In the genomic region with DNA sequence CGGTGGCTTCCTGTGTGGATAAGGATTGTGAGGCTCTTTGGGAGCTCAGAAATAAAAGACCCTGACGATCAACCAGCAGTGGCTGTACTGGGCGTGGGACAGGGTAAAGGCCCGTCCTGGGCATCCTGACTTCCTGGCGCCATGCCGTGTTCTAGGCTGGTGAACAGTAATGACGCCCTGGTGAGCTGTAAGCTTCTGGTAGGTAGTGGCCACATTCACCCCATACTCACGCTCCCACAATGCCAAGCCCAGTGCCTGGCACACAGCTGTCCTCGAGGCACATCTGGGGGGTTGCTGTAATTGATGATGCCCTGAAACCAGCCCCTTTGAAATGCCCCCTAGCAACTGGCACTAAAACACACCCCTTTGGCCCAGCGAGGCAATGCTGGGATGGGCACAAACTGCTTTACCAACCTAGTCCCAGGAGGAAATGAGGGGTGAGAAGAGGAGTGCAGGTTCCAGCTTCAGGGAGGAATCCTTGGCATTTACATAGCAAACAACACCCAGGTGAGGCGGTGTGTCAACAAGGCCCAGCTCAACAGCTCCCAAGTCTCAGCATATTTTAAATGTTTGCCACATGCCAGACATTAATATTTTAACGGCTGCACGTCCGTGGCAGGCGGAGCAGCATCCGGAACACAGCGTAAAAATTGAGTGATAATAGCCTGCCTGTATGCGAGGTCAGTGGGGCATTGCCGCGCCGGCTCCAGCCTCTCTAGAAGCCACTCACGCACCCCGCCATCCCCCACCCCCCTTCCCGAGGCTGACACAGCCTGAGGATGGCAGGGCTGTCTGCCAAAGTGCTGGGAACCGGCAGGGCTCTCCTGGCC, we compare ENCODE assay signal across 12 cellular contexts.
A peak's percentile ranks its signal among the peaks of the same experiment; 100 is the strongest.
DNase-seq lines count a peak whose midpoint lies in the region; ATAC-seq and TF ChIP-seq lines count a peak whose summit lies in the region.
"Had no signal": no experiment of that assay in that cellular context is flagged by ENCODE, and none has a peak within 500 bp of the region (broad histone marks: within the 10 kb centered on the region; RNA-seq: fewer than 3 reads in every experiment).

No MANE protein-coding gene starts in this region.

- no peak overlapping the region for H3K4me3 ChIP-seq in BLaER1 treated with 17β-estradiol and CSF1 and Interleukin-3, amounts not matched to agents 10 nM and 100 nM
- H3K4me3 ChIP-seq in colonic mucosa (no peak overlapping the region), lung (no peak overlapping the region)
- H3K4me3 ChIP-seq: Peyer's patch, psoas muscle, suprapubic skin had no signal

- H3K9ac ChIP-seq in BLaER1 treated with 17β-estradiol and CSF1 and Interleukin-3, amounts not matched to agents 10 nM and 100 nM = no peak overlapping the region
- peak overlapping the region in 1 of 2 donors; percentile 36 for H3K9ac ChIP-seq in colonic mucosa (ENCODE audit: low read depth in 2 of 2, low read length in 2 of 2)

- intact Hi-C loops in colonic mucosa (cut with DNase I) = no loop called here

- H3K9me3 ChIP-seq in BLaER1 treated with 17β-estradiol and CSF1 and Interleukin-3, amounts not matched to agents 10 nM and 100 nM (replicated peaks in 1 of 11) = no peaks in the 10 kb centered on the region
- H3K9me3 ChIP-seq in colonic mucosa (no peaks in the 10 kb centered on the region), lung (ENCODE audit: control insufficient read depth in 2 of 2, insufficient read depth in 1 of 2, low read length in 1 of 2) (no peaks in the 10 kb centered on the region)
- H3K9me3 ChIP-seq: Peyer's patch, psoas muscle, suprapubic skin had no signal

- 67 to 76% methylated on average over 25 of the region's 25 CpGs for WGBS in lung, 2 donors

- H3K36me3 ChIP-seq in BLaER1 treated with 17β-estradiol and CSF1 and Interleukin-3, amounts not matched to agents 10 nM and 100 nM = no peaks in the 10 kb centered on the region
- H3K36me3 ChIP-seq in colonic mucosa (no peaks in the 10 kb centered on the region), lung (ENCODE audit: control insufficient read depth in 2 of 2, insufficient read depth in 2 of 2, low read length in 2 of 2) (no peaks in the 10 kb centered on the region)
- H3K36me3 ChIP-seq: Peyer's patch, suprapubic skin had no signal

- H3K27me3 ChIP-seq in BLaER1 treated with 17β-estradiol and CSF1 and Interleukin-3, amounts not matched to agents 10 nM and 100 nM = no peaks in the 10 kb centered on the region
- no peaks in the 10 kb centered on the region for H3K27me3 ChIP-seq in colonic mucosa
- H3K27me3 ChIP-seq in lung (ENCODE audit: control insufficient read depth, insufficient read depth) = no peaks in the 10 kb centered on the region
- H3K27me3 ChIP-seq: Peyer's patch, suprapubic skin had no signal

- ATAC-seq in lung (ENCODE audit: insufficient read depth, low FRiP score) (peak; percentile 54), HG02981 (IDR thresholded peaks at IDR 0.05; ENCODE audit: unreplicated experiment) (no peak), HG03175 (IDR thresholded peaks at IDR 0.05; ENCODE audit: unreplicated experiment) (no peak)
- ATAC-seq: psoas muscle had no signal

- no peak for TF ChIP-seq CTCF in colonic mucosa (IDR thresholded peaks at IDR 0.05)
- TF ChIP-seq CTCF in lung (IDR thresholded peaks at IDR 0.05; ENCODE audit: control extremely low read depth, extremely low read depth) = no peak

- H3K4me2 ChIP-seq in BLaER1 treated with 17β-estradiol and CSF1 and Interleukin-3, amounts not matched to agents 10 nM and 100 nM = peak overlapping the region; percentile 52 to 90 (median 75); a peak in 18 of 22 replicates

- DNase-seq in NCI-H2081 treated with DMSO at 0.1 percent for 48 hours (lab: John Stamatoyannopoulos, UW) (peak; percentile 5), colonic mucosa (peak; percentile 53), lung (ENCODE audit: low spot score) (peak; percentile 57), Kasumi-1 (lab: John Stamatoyannopoulos, UW) (no peak), HCEC 1CT (no peak)
- DNase-seq: activated T-cell treated with anti-CD3 and anti-CD28 coated beads, Interleukin-2, amount 50 U/mL, for 1 hour; Peyer's patch; psoas muscle had no signal

- peaks cover 12 to 32% (median 29%) of the 10 kb centered on the region in 10 experiments for H3K4me1 ChIP-seq in BLaER1 treated with 17β-estradiol and CSF1 and Interleukin-3, amounts not matched to agents 10 nM and 100 nM
- H3K4me1 ChIP-seq in colonic mucosa = no peaks in the 10 kb centered on the region
- no peaks in the 10 kb centered on the region for H3K4me1 ChIP-seq in lung (ENCODE audit: control insufficient read depth in 2 of 2, insufficient read depth in 2 of 2, low read length in 2 of 2)
- H3K4me1 ChIP-seq: Peyer's patch, psoas muscle, suprapubic skin had no signal

- peaks cover 0 to 4% (median 0%) of the 10 kb centered on the region in 11 experiments; a peak in 2 of 22 replicates for H4K20me1 ChIP-seq in BLaER1 treated with 17β-estradiol and CSF1 and Interleukin-3, amounts not matched to agents 10 nM and 100 nM

- H3K27ac ChIP-seq in BLaER1 treated with 17β-estradiol and CSF1 and Interleukin-3, amounts not matched to agents 10 nM and 100 nM = peak overlapping the region in 2 of 11 experiments; percentile 41 to 42; a peak in 4 of 22 replicates
- peak overlapping the region; percentile 36 for H3K27ac ChIP-seq in colonic mucosa
- H3K27ac ChIP-seq in lung (ENCODE audit: low read depth in 1 of 2, low read length in 1 of 2) = peak overlapping the region in 1 of 2 donors; percentile 49
- H3K27ac ChIP-seq: Peyer's patch, psoas muscle, suprapubic skin had no signal

Comparison
In these comparisons a context has a peak if more than half of its experiments do, and no peak if none do; other contexts are left out.
1. DNase-seq: peak in NCI-H2081 treated with DMSO at 0.1 percent for 48 hours (single experiment), colonic mucosa (single experiment) and lung (single experiment); none in Kasumi-1 (0 of 2) and HCEC 1CT (single experiment).